ENCODE assay signal across 22 cellular contexts in the genomic region with DNA sequence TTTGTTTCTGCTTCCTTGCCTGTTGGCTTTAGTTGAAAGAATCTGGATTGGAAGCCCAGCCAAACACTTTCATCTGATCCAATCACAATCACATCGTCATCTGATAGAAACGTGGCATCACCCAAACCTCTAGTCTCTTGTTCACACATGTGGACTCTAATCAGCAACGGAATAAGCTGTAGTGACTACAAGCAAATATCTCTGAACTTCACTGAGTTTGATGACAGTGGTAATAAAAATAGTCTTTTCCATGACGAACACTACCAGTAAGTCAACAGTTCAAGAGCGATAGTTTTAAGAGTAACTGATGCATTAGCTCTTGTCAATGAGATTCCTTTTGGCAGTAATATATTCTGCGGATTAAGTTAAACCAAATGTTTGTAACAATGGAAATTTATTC. TPM values are rescaled to one million over a fixed set of nuclear protein-coding genes. Genes with fewer than 3 reads are reported as not detected.
DNase-seq lines count a peak whose midpoint lies in the region; ATAC-seq and TF ChIP-seq lines count a peak whose summit lies in the region.
"Had no signal": no experiment of that assay in that cellular context is flagged by ENCODE, and none has a peak within 500 bp of the region (broad histone marks: within the 10 kb centered on the region; RNA-seq: fewer than 3 reads in every experiment).

No MANE protein-coding gene starts in this region.

- in situ Hi-C loops in IMR-90 (cut with MboI; ENCODE audit: low sequenced_read_pairs) = no loop called here

- intact Hi-C loops in IMR-90 (cut with micrococcal nuclease) = no loop called here
- intact Hi-C loops in esophagus muscularis mucosa (cut with DNase I) = no loop called here
- intact Hi-C loops in activated naive CD4-positive, alpha-beta T cell treated with anti-CD3 and anti-CD28 coated beads for 36 hours (cut with micrococcal nuclease) = no loop called here

- TF ChIP-seq EP300 in esophagus muscularis mucosa (IDR thresholded peaks at IDR 0.05) = no peak

- no peaks in the 10 kb centered on the region for H3K9me3 ChIP-seq in IMR-90 (ENCODE audit: control insufficient read depth, insufficient read depth, low read length)
- H3K9me3 ChIP-seq in esophagus muscularis mucosa = no peaks in the 10 kb centered on the region
- H3K9me3 ChIP-seq: BE2C, BLaER1 had no signal

- no peak overlapping the region for H3K4ac ChIP-seq in IMR-90 (ENCODE audit: low read depth, low read length)

- H3K27me3 Mint-ChIP-seq in activated naive CD4-positive, alpha-beta T cell treated with anti-CD3 and anti-CD28 coated beads for 36 hours (ENCODE audit: low read depth) = peaks cover 6% of the 10 kb centered on the region
- H3K27me3 Mint-ChIP-seq: CD4-positive, CD25-positive, alpha-beta regulatory T cell had no signal

- H3K4me3 ChIP-seq in IMR-90 (ENCODE audit: insufficient read depth, low read depth, low read length) (no peak overlapping the region), esophagus muscularis mucosa (no peak overlapping the region)
- H3K4me3 ChIP-seq: BLaER1 had no signal

- no peak overlapping the region for H3K9ac ChIP-seq in IMR-90 (ENCODE audit: low read depth, low read length)
- H3K9ac ChIP-seq: BLaER1 had no signal

- no peak overlapping the region for H3K56ac ChIP-seq in IMR-90 (ENCODE audit: extremely low read depth, insufficient read depth, low read length)

- no peak overlapping the region for H2BK20ac ChIP-seq in IMR-90 (ENCODE audit: low read depth, low read length)

- no peak overlapping the region for H4K8ac ChIP-seq in IMR-90 (ENCODE audit: low read depth in 2 of 2, low read length in 2 of 2)

- TF ChIP-seq POLR2A in IMR-90 (IDR thresholded peaks at IDR 0.05; ENCODE audit: low read depth, low read length) = no peak
- TF ChIP-seq POLR2A in esophagus muscularis mucosa (IDR thresholded peaks at IDR 0.05; ENCODE audit: low read depth) = no peak

- WGBS in IMR-90 (ENCODE audit: extremely low coverage in 2 of 2, insufficient read length in 1 of 2), 2 experiments = no CpG with 5 or more reads among the region's 6 CpGs
- 54% methylated on average over 6 of the region's 6 CpGs for WGBS in esophagus muscularis mucosa

- H3K18ac ChIP-seq in IMR-90 (ENCODE audit: low read depth, low read length) = no peak overlapping the region

- H3K4me2 ChIP-seq in IMR-90 (ENCODE audit: low read depth, low read length) = no peak overlapping the region
- H3K4me2 ChIP-seq: BLaER1 had no signal

- no peak overlapping the region for H4K5ac ChIP-seq in IMR-90 (ENCODE audit: low read depth, low read length)

- H3K27ac Mint-ChIP-seq in activated naive CD4-positive, alpha-beta T cell treated with anti-CD3 and anti-CD28 coated beads for 36 hours = no peak overlapping the region
- H3K27ac Mint-ChIP-seq: CD14-positive monocyte; CD4-positive, alpha-beta memory T cell; CD4-positive, CD25-positive, alpha-beta regulatory T cell; CD8-positive, alpha-beta memory T cell had no signal

- dilution Hi-C loops in IMR-90 (cut with HindIII; ENCODE audit: low sequenced_read_pairs, unreplicated experiment) = no loop called here

- no peak for TF ChIP-seq RAD21 in IMR-90 (IDR thresholded peaks at IDR 0.05; ENCODE audit: low read length)

- no peak overlapping the region for H4K91ac ChIP-seq in IMR-90 (ENCODE audit: insufficient read depth, low read depth, low read length)

- no peak overlapping the region for H3K14ac ChIP-seq in IMR-90 (replicated peaks; ENCODE audit: low read depth, low read length)

- H3K36me3 ChIP-seq in IMR-90 (ENCODE audit: control insufficient read depth, insufficient read depth, low read length) (no peaks in the 10 kb centered on the region), esophagus muscularis mucosa (no peaks in the 10 kb centered on the region)
- H3K36me3 ChIP-seq: BE2C, BLaER1 had no signal

- H2BK120ac ChIP-seq in IMR-90 (ENCODE audit: low read depth, low read length) = no peak overlapping the region

- no peaks in the 10 kb centered on the region for H3K36me3 Mint-ChIP-seq in activated naive CD4-positive, alpha-beta T cell treated with anti-CD3 and anti-CD28 coated beads for 36 hours (ENCODE audit: low read depth)
- H3K36me3 Mint-ChIP-seq: CD14-positive monocyte; CD4-positive, alpha-beta memory T cell; CD4-positive, CD25-positive, alpha-beta regulatory T cell; CD8-positive, alpha-beta memory T cell had no signal

- no peak for ATAC-seq in IMR-90 (ENCODE audit: low read depth)
- ATAC-seq in GM19035 (IDR thresholded peaks at IDR 0.05; ENCODE audit: unreplicated experiment) = no peak

- H3K4me1 ChIP-seq in IMR-90 (ENCODE audit: control insufficient read depth, insufficient read depth, low read length) = no peaks in the 10 kb centered on the region
- H3K4me1 ChIP-seq in esophagus muscularis mucosa = no peaks in the 10 kb centered on the region
- H3K4me1 ChIP-seq: BE2C, BLaER1 had no signal

- no peaks in the 10 kb centered on the region for H3K79me1 ChIP-seq in IMR-90 (ENCODE audit: low read depth in 1 of 2, low read length in 2 of 2)

- H2AK9ac ChIP-seq in IMR-90 (replicated peaks; ENCODE audit: low read depth, low read length, poor library complexity) = no peak overlapping the region

- peak overlapping the region; percentile 21 for H2AFZ ChIP-seq in IMR-90 (replicated peaks; ENCODE audit: low read length, poor library complexity)

- CTCF ChIA-PET in IMR-90 (lab: Yijun Ruan, JAX) = no interaction called here
- CTCF ChIA-PET in activated naive CD4-positive, alpha-beta T cell treated with anti-CD3 and anti-CD28 coated beads for 36 hours (lab: Charles Lee) = no interaction called here

- H2BK5ac ChIP-seq in IMR-90 (ENCODE audit: low read depth, low read length, poor library complexity, severe bottlenecking) = no peak overlapping the region

- no peaks in the 10 kb centered on the region for H3K9me3 Mint-ChIP-seq in activated naive CD4-positive, alpha-beta T cell treated with anti-CD3 and anti-CD28 coated beads for 36 hours

- H3K27me3 ChIP-seq in IMR-90 (ENCODE audit: control insufficient read depth, insufficient read depth, low read length) = no peaks in the 10 kb centered on the region
- H3K27me3 ChIP-seq in esophagus muscularis mucosa = no peaks in the 10 kb centered on the region
- H3K27me3 ChIP-seq: BLaER1 had no signal

- no TSS peak for BruUV-seq in IMR-90 (replicated peaks; lab: Mats Ljungman, UMichigan)

- H3K4me1 Mint-ChIP-seq in activated naive CD4-positive, alpha-beta T cell treated with anti-CD3 and anti-CD28 coated beads for 36 hours (ENCODE audit: low read depth) = no peaks in the 10 kb centered on the region
- H3K4me1 Mint-ChIP-seq: CD14-positive monocyte; CD4-positive, alpha-beta memory T cell; CD8-positive, alpha-beta memory T cell had no signal

- POLR2A ChIA-PET in IMR-90 (lab: Charles Lee; ENCODE audit: unreplicated experiment) = no interaction called here

- H2AK5ac ChIP-seq in IMR-90 (ENCODE audit: low read depth, low read length) = no peak overlapping the region

- no peaks in the 10 kb centered on the region for H3K9me1 ChIP-seq in IMR-90 (ENCODE audit: insufficient read depth, low read length)

- H2BK15ac ChIP-seq in IMR-90 (ENCODE audit: low read depth, low read length) = no peak overlapping the region

- TF ChIP-seq CTCF in IMR-90 (conservative IDR thresholded peaks at IDR 0.05; ENCODE audit: low read depth, low read length) (no peak), VCaP (conservative IDR thresholded peaks at IDR 0.05) (no peak), esophagus muscularis mucosa (IDR thresholded peaks at IDR 0.05) (no peak)

- no peak overlapping the region for H3K27ac ChIP-seq in IMR-90 (ENCODE audit: insufficient read depth, low read length)
- peak overlapping the region; percentile 27 for H3K27ac ChIP-seq in VCaP
- H3K27ac ChIP-seq in esophagus muscularis mucosa (replicated peaks in 1 of 4) = no peak overlapping the region
- H3K27ac ChIP-seq: BLaER1 had no signal

- no peaks in the 10 kb centered on the region for H4K20me1 ChIP-seq in IMR-90 (ENCODE audit: insufficient read depth, low read length)
- H4K20me1 ChIP-seq: BLaER1 had no signal

- H3K23ac ChIP-seq in IMR-90 (ENCODE audit: low read depth, low read length) = no peak overlapping the region

- DNase-seq in IMR-90 (no peak), esophagus muscularis mucosa (ENCODE audit: extremely low spot score) (peak; percentile 53)
- no peak for DNase-seq in activated naive CD4-positive, alpha-beta T cell treated with anti-CD3 and anti-CD28 coated beads for 36 hours
- DNase-seq in activated CD4-positive, alpha-beta T cell treated with anti-CD3 and anti-CD28 coated beads for 1 hour = no peak
- DNase-seq: 8988T; ACHN; BE2C; C1 segment of cervical spinal cord; CD4-positive, alpha-beta memory T cell; CD8-positive, alpha-beta memory T cell; COR-L47; DMS 273 treated with DMSO at 0.1 percent for 48 hours; DMS79; DND-41; EL; GDM1 had no signal

- H3K4me3 Mint-ChIP-seq in activated naive CD4-positive, alpha-beta T cell treated with anti-CD3 and anti-CD28 coated beads for 36 hours = no peak overlapping the region
- H3K4me3 Mint-ChIP-seq: CD14-positive monocyte; CD4-positive, alpha-beta memory T cell; CD8-positive, alpha-beta memory T cell had no signal

TF ChIP-seq in IMR-90, 13 proteins besides CTCF, POLR2A, EP300 and RAD21:
- TF ChIP-seq CEBPB (IDR thresholded peaks at IDR 0.05; ENCODE audit: low read depth, low read length) (no peak), ELK1 (IDR thresholded peaks at IDR 0.05; ENCODE audit: borderline replicate concordance, low read depth, low read length) (no peak), MXI1 (IDR thresholded peaks at IDR 0.05; ENCODE audit: borderline replicate concordance, low read depth, low read length) (no peak), RFX5 (IDR thresholded peaks at IDR 0.05; ENCODE audit: low read depth, low read length) (no peak), RCOR1 (IDR thresholded peaks at IDR 0.05; ENCODE audit: insufficient replicate concordance, low read length) (no peak), MAFK (IDR thresholded peaks at IDR 0.05; ENCODE audit: low read depth, low read length) (no peak)

RNA-seq across cellular contexts. Expression of gene MECOM, which starts 22.8 kb away (rescaled TPM):
- 25.8 and 29.0 TPM in 2 replicates for total RNA-seq in IMR-90 (2012; rRNA removed)
- 7.1 and 7.8 TPM in 2 replicates for polyA plus RNA-seq in IMR-90 (2012; rRNA removed)
- 2.3 and 2.4 TPM in 2 replicates for polyA plus RNA-seq in IMR-90 (2012; cell fraction: cytosol; rRNA removed)
- polyA plus RNA-seq in IMR-90 (2012; cell fraction: nucleus; rRNA removed; ENCODE audit: low replicate concordance) = 4.1 and 12.8 TPM in 2 replicates
- 10 to 100 TPM; 11.7 to 19.1 (median 13.6) TPM for total RNA-seq in esophagus muscularis mucosa
- total RNA-seq in activated naive CD4-positive, alpha-beta T cell treated with anti-CD3 and anti-CD28 coated beads for 36 hours = not detected
- total RNA-seq: A673; CD4-positive, alpha-beta memory T cell; CD4-positive, CD25-positive, alpha-beta regulatory T cell; CD8-positive, alpha-beta memory T cell had no signal
- polyA plus RNA-seq: CD14-positive monocyte; CD8-positive, alpha-beta memory T cell had no signal

Comparison
In these comparisons a context has a peak if more than half of its experiments do, and no peak if none do; other contexts are left out.
1. RNA of gene MECOM, which starts 22.8 kb away (total RNA-seq): 25.8 to 29.0 TPM in IMR-90 and 11.7 to 19.1 TPM in esophagus muscularis mucosa; not detected in activated naive CD4-positive, alpha-beta T cell treated with anti-CD3 and anti-CD28 coated beads for 36 hours; every median in the first group is over 10 times any median in the second.